ENCODE assay signal across 8 cellular contexts in genomic region chr12:43835264-43835655, GRCh38. TPM values are rescaled to one million over a fixed set of nuclear protein-coding genes. Genes with fewer than 3 reads are reported as not detected.
DNase-seq lines count a peak whose midpoint lies in the region; ATAC-seq and TF ChIP-seq lines count a peak whose summit lies in the region.

No MANE protein-coding gene starts in this region.

- peak overlapping the region; percentile 80 for H3K4me3 Mint-ChIP-seq in activated CD4-positive, alpha-beta T cell treated with anti-CD3 and anti-CD28 coated beads for 36 hours
- peak overlapping the region; percentile 83 for H3K4me3 Mint-ChIP-seq in activated T-helper 17 cell treated with anti-CD3 and anti-CD28 coated beads, Interleukin-2, amount 50 U/mL, for 72 hours

- TF ChIP-seq POLR2A in spleen (IDR thresholded peaks at IDR 0.05): no peak

- no peaks in the 10 kb centered on the region for H3K9me3 Mint-ChIP-seq in activated CD4-positive, alpha-beta T cell treated with anti-CD3 and anti-CD28 coated beads for 36 hours (ENCODE audit: low read depth)
- no peaks in the 10 kb centered on the region for H3K9me3 Mint-ChIP-seq in activated T-helper 17 cell treated with anti-CD3 and anti-CD28 coated beads, Interleukin-2, amount 50 U/mL, for 72 hours

- H3K27ac ChIP-seq in hepatocyte: peak overlapping the region; percentile 100
- H3K27ac ChIP-seq in spleen: peak overlapping the region in 5 of 8 donors; percentile 88 to 96 (median 92)

- POLR2A ChIA-PET in activated CD4-positive, alpha-beta T cell treated with anti-CD3 and anti-CD28 coated beads for 36 hours (lab: Charles Lee): interaction anchor here (0.8 to 1.0 kb wide), 2 partner anchors 25 to 28 kb away, joined by 3 to 4 read pairs; no protein-coding TSS in a partner anchor

- TF ChIP-seq CTCF in hepatocyte (IDR thresholded peaks at IDR 0.05; ENCODE audit: poor library complexity): no peak
- no peak for TF ChIP-seq CTCF in spleen (IDR thresholded peaks at IDR 0.05 in 8 of 11, conservative IDR thresholded peaks at IDR 0.05 in 3 of 11)

- H3K27me3 ChIP-seq in hepatocyte: no peaks in the 10 kb centered on the region
- peaks cover 0 to 42% (median 0%) of the 10 kb centered on the region in 7 donors for H3K27me3 ChIP-seq in spleen (replicated peaks in 1 of 7)

- no peaks in the 10 kb centered on the region for H3K36me3 Mint-ChIP-seq in activated CD4-positive, alpha-beta T cell treated with anti-CD3 and anti-CD28 coated beads for 36 hours (ENCODE audit: low read depth)
- H3K36me3 Mint-ChIP-seq in activated T-helper 17 cell treated with anti-CD3 and anti-CD28 coated beads, Interleukin-2, amount 50 U/mL, for 72 hours (ENCODE audit: low read depth): no peaks in the 10 kb centered on the region

- H3K9me2 ChIP-seq in hepatocyte (replicated peaks; ENCODE audit: insufficient read depth): no peaks in the 10 kb centered on the region

- H3K4me1 ChIP-seq in hepatocyte (ENCODE audit: insufficient read depth): peaks cover 14% of the 10 kb centered on the region
- peaks cover 7 to 67% (median 23%) of the 10 kb centered on the region in 6 donors for H3K4me1 ChIP-seq in spleen

- H3K79me2 ChIP-seq in hepatocyte: peaks cover 39% of the 10 kb centered on the region

- ATAC-seq in activated CD4-positive, alpha-beta T cell treated with anti-CD3 and anti-CD28 coated beads for 36 hours: peak; percentile 31
- ATAC-seq in HG03103 (IDR thresholded peaks at IDR 0.05; ENCODE audit: low read depth, unreplicated experiment): peak; percentile 11
- no peak for ATAC-seq in activated T-helper 17 cell treated with anti-CD3 and anti-CD28 coated beads, Interleukin-2, amount 50 U/mL, for 72 hours (replicated peaks)

- DNase-seq in activated CD4-positive, alpha-beta T cell treated with anti-CD3 and anti-CD28 coated beads for 36 hours: no peak
- no peak for DNase-seq in activated CD4-positive, alpha-beta T cell treated with anti-CD3 and anti-CD28 coated beads for 1 hour
- DNase-seq in hepatocyte (ENCODE audit: low spot score) (no peak), spleen (no peak), amniotic stem cell (lab: John Stamatoyannopoulos, UW) (no peak), DMS79 treated with DMSO at 0.1 percent for 48 hours (lab: John Stamatoyannopoulos, UW) (no peak)

- intact Hi-C loops in activated CD4-positive, alpha-beta T cell treated with anti-CD3 and anti-CD28 coated beads for 36 hours (cut with DNase I, micrococcal nuclease): no loop called here
- intact Hi-C loops in spleen (cut with DNase I; ENCODE audit: low total_unique reads): no loop called here

- H3K27me3 Mint-ChIP-seq in activated CD4-positive, alpha-beta T cell treated with anti-CD3 and anti-CD28 coated beads for 36 hours: no peaks in the 10 kb centered on the region
- no peaks in the 10 kb centered on the region for H3K27me3 Mint-ChIP-seq in activated T-helper 17 cell treated with anti-CD3 and anti-CD28 coated beads, Interleukin-2, amount 50 U/mL, for 72 hours

- peak overlapping the region; percentile 89 for H3K4me2 ChIP-seq in hepatocyte

- H3K4me1 Mint-ChIP-seq in activated CD4-positive, alpha-beta T cell treated with anti-CD3 and anti-CD28 coated beads for 36 hours: peaks cover 45% of the 10 kb centered on the region
- H3K4me1 Mint-ChIP-seq in activated T-helper 17 cell treated with anti-CD3 and anti-CD28 coated beads, Interleukin-2, amount 50 U/mL, for 72 hours: peaks cover 35% of the 10 kb centered on the region

- peak overlapping the region; percentile 76 for H2AFZ ChIP-seq in hepatocyte

- H4K20me1 ChIP-seq in hepatocyte (ENCODE audit: insufficient read depth, poor library complexity, severe bottlenecking): no peaks in the 10 kb centered on the region

- peak overlapping the region; percentile 83 for H3K27ac Mint-ChIP-seq in activated CD4-positive, alpha-beta T cell treated with anti-CD3 and anti-CD28 coated beads for 36 hours
- no peak overlapping the region for H3K27ac Mint-ChIP-seq in activated T-helper 17 cell treated with anti-CD3 and anti-CD28 coated beads, Interleukin-2, amount 50 U/mL, for 72 hours

- H3K9me3 ChIP-seq in hepatocyte (ENCODE audit: low read depth) (no peaks in the 10 kb centered on the region), spleen (no peaks in the 10 kb centered on the region)

- 47% methylated on average over 6 of the region's 6 CpGs for WGBS in hepatocyte (ENCODE audit: low lambda C conversion rate, missing lambda C conversion rate)
- 45 to 56% (median 47%) methylated on average over 6 of the region's 6 CpGs for WGBS in spleen, 5 donors

- H3K4me3 ChIP-seq in hepatocyte: peak overlapping the region; percentile 92
- peak overlapping the region; percentile 53 to 88 (median 60) for H3K4me3 ChIP-seq in spleen

- CTCF ChIA-PET in activated CD4-positive, alpha-beta T cell treated with anti-CD3 and anti-CD28 coated beads for 36 hours (lab: Charles Lee): interaction anchor here (0.6 kb wide), 1 partner anchor 537 kb away, joined by 3 read pairs; no protein-coding TSS in a partner anchor

- no peaks in the 10 kb centered on the region for H3K36me3 ChIP-seq in hepatocyte (replicated peaks; ENCODE audit: insufficient read depth, low read depth)
- H3K36me3 ChIP-seq in spleen: no peaks in the 10 kb centered on the region

RNA-seq across cellular contexts. Expression of gene TMEM117, which starts 0.6 kb away (rescaled TPM):
- 1 to 10 TPM; 1.4 TPM for total RNA-seq in activated CD4-positive, alpha-beta T cell treated with anti-CD3 and anti-CD28 coated beads for 36 hours
- total RNA-seq in activated T-helper 17 cell treated with anti-CD3 and anti-CD28 coated beads, Interleukin-2, amount 50 U/mL, for 72 hours: 1 to 10 TPM; 2.8 to 4.2 TPM
- total RNA-seq in hepatocyte (45.4 and 47.1 TPM in 2 replicates), spleen (10 to 100 TPM in 2 of 7 donors, 1 to 10 TPM in 5; 2.9 to 24.5 (median 5.5) TPM)
- polyA plus RNA-seq in hepatocyte (12.4 and 15.6 TPM in 2 replicates), spleen (1 to 10 TPM; 1.7 to 2.2 (median 1.7) TPM)

RNA-seq across cellular contexts. Expression of gene TWF1, which starts 29.1 kb away (rescaled TPM):
- total RNA-seq in activated CD4-positive, alpha-beta T cell treated with anti-CD3 and anti-CD28 coated beads for 36 hours: 10 to 100 TPM; 15.5 to 17.4 TPM
- 10 to 100 TPM; 12.7 to 30.2 TPM for total RNA-seq in activated T-helper 17 cell treated with anti-CD3 and anti-CD28 coated beads, Interleukin-2, amount 50 U/mL, for 72 hours
- total RNA-seq in hepatocyte (144 and 162 TPM in 2 replicates), spleen (10 to 100 TPM; 28.1 to 58.4 (median 36.9) TPM)
- polyA plus RNA-seq in hepatocyte (55.3 and 66.0 TPM in 2 replicates), spleen (10 to 100 TPM; 20.6 to 26.0 (median 24.8) TPM)
